21 cellular contexts compared by ENCODE assay signal in genomic region chr7:118855290-118855689, GRCh38.
DNase-seq lines count a peak whose midpoint lies in the region; ATAC-seq and TF ChIP-seq lines count a peak whose summit lies in the region.
"Had no signal": no experiment of that assay in that cellular context is flagged by ENCODE, and none has a peak within 500 bp of the region (broad histone marks: within the 10 kb centered on the region; RNA-seq: fewer than 3 reads in every experiment).

No MANE protein-coding gene starts in this region.

- no peaks in the 10 kb centered on the region for H3K36me3 Mint-ChIP-seq in endothelial cell (ENCODE audit: low read depth, unreplicated experiment)

- H3K9me3 Mint-ChIP-seq in endothelial cell (ENCODE audit: unreplicated experiment): no peaks in the 10 kb centered on the region

- peak overlapping the region; percentile 96 for H3K27ac Mint-ChIP-seq in endothelial cell (ENCODE audit: unreplicated experiment)
- H3K27ac Mint-ChIP-seq: activated CD8-positive, alpha-beta T cell treated with anti-CD3 and anti-CD28 coated beads for 36 hours had no signal

- no peak for TF ChIP-seq CTCF in endothelial cell (IDR thresholded peaks at IDR 0.05; ENCODE audit: unreplicated experiment)

- no peak overlapping the region for H3K4me3 Mint-ChIP-seq in endothelial cell (ENCODE audit: unreplicated experiment)
- H3K4me3 Mint-ChIP-seq: activated CD8-positive, alpha-beta T cell treated with anti-CD3 and anti-CD28 coated beads for 36 hours had no signal

- ATAC-seq in GM21825 (IDR thresholded peaks at IDR 0.05; ENCODE audit: unreplicated experiment): no peak
- ATAC-seq: activated CD8-positive, alpha-beta T cell treated with anti-CD3 and anti-CD28 coated beads for 36 hours; psoas muscle; Right ventricle myocardium inferior had no signal

- DNase-seq in DMS53 (lab: John Stamatoyannopoulos, UW) (peak; percentile 79), NCI-H146 treated with DMSO at 0.1 percent for 48 hours (lab: John Stamatoyannopoulos, UW; ENCODE audit: unreplicated experiment) (peak; percentile 59), NCI-H774 (lab: John Stamatoyannopoulos, UW) (peak; percentile 34), endothelial cell (ENCODE audit: low spot score) (no peak), NAMALWA (ENCODE audit: low spot score) (no peak), foreskin melanocyte (no peak), HCEC 1CT (no peak)
- DNase-seq: activated CD4-positive, CD25-positive, alpha-beta regulatory T cell treated with anti-CD3 and anti-CD28 coated beads, Interleukin-2, amount 50 U/mL, for 72 hours; activated CD8-positive, alpha-beta T cell treated with anti-CD3 and anti-CD28 coated beads for 36 hours; activated gamma-delta T cell; activated T-cell treated with anti-CD3 and anti-CD28 coated beads for 4 hours; DMS 273 treated with DMSO at 0.1 percent for 48 hours; glutamatergic neuron; mammary epithelial cell; MM.1S; NCI-H187 treated with DMSO at 0.1 percent for 48 hours; NCI-H526 treated with DMSO at 0.1 percent for 48 hours; psoas muscle; transverse colon had no signal

- peaks cover 22% of the 10 kb centered on the region for H3K4me1 Mint-ChIP-seq in endothelial cell (ENCODE audit: unreplicated experiment)

- peaks cover 4% of the 10 kb centered on the region for H3K27me3 Mint-ChIP-seq in endothelial cell (ENCODE audit: unreplicated experiment)
- H3K27me3 Mint-ChIP-seq: activated CD8-positive, alpha-beta T cell treated with anti-CD3 and anti-CD28 coated beads for 36 hours had no signal

Comparison
In these comparisons a context has a peak if more than half of its experiments do, and no peak if none do; other contexts are left out.
1. DNase-seq: peak in DMS53 (single experiment), NCI-H146 treated with DMSO at 0.1 percent for 48 hours (single experiment) and NCI-H774 (single experiment); none in endothelial cell (single experiment), NAMALWA (single experiment), foreskin melanocyte (single experiment) and HCEC 1CT (single experiment).